Comparison of ENCODE assay signal across 17 cellular contexts in the genomic region with DNA sequence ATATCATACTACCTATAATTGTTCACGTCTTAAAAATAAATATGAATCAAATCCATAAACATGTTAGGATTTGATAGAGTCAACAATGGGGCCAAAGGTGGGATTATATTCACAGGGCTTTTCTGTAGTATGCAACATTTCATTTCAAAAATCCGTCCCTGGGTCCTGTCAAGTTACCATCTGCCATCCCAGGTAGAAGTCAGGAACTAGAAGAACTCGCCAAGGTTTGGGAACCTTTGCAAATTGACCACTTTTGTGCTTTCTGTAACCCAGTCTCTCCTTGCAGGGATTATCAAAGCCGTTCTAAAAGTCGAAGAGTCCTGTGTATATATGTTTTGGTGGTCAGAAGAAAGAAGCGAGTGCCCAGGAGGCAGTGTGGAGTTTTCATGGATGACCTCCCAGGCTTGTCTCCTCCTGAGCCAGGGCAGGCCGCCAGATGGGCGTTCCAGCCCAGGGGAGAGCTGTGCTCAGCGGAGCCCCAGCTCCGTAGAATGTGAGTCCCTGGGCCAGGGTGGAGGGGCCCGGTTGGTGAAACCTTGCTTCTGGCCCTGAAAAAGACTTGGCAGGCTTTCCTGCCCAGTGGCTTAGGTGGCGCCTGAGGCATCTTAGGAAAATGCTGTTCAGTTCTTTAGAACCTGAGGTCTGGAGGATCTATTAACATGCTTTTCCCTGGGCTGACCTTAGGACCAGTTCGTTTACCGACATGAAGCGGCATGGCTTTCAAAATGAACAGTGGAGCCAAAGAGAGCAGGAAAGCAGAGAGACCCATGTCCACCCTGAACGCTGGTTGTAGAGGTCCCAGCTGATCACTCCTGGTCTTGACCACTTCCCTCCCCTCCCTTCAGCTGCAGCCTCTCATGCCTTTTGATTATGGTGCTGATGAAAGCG.
DNase-seq lines count a peak whose midpoint lies in the region; ATAC-seq and TF ChIP-seq lines count a peak whose summit lies in the region.
"Had no signal": no experiment of that assay in that cellular context is flagged by ENCODE, and none has a peak within 500 bp of the region (broad histone marks: within the 10 kb centered on the region; RNA-seq: fewer than 3 reads in every experiment).

No MANE protein-coding gene starts in this region.

- no peak overlapping the region for H3K4ac ChIP-seq in mesenchymal stem cell (ENCODE audit: low read depth in 1 of 2, low read length in 2 of 2)

- no peak overlapping the region for H3K18ac ChIP-seq in mesenchymal stem cell (ENCODE audit: low read depth in 1 of 2, low read length in 2 of 2)

- H3K36me3 ChIP-seq in spleen (no peaks in the 10 kb centered on the region), mesenchymal stem cell (ENCODE audit: control insufficient read depth in 1 of 2, insufficient read depth in 2 of 2, low read depth in 1 of 2, low read length in 2 of 2) (no peaks in the 10 kb centered on the region)

- no peaks in the 10 kb centered on the region for H3K79me1 ChIP-seq in mesenchymal stem cell (replicated peaks; ENCODE audit: low read length, poor library complexity, severe bottlenecking)

- H3K27me3 ChIP-seq in right cardiac atrium (ENCODE audit: control insufficient read depth, insufficient read depth), result no peaks in the 10 kb centered on the region
- H3K27me3 ChIP-seq in spleen (replicated peaks in 1 of 7), result no peaks in the 10 kb centered on the region
- peaks cover 0 to 37% of the 10 kb centered on the region in 2 experiments for H3K27me3 ChIP-seq in mesenchymal stem cell (ENCODE audit: control insufficient read depth in 1 of 2, insufficient read depth in 1 of 2, low read length in 2 of 2)

- 73% methylated on average over 17 of the region's 17 CpGs for WGBS in right cardiac atrium
- WGBS in spleen, 5 donors, result 88 to 95% (median 89%) methylated on average over 16 to 17 of the region's 17 CpGs
- 93% methylated on average over 16 of the region's 17 CpGs for WGBS in mesenchymal stem cell

- H3K9me3 ChIP-seq in right cardiac atrium (ENCODE audit: control insufficient read depth, low read length) (no peaks in the 10 kb centered on the region), spleen (no peaks in the 10 kb centered on the region), mesenchymal stem cell (ENCODE audit: control insufficient read depth, low read length) (no peaks in the 10 kb centered on the region)

- no peak overlapping the region for H3K14ac ChIP-seq in mesenchymal stem cell (ENCODE audit: low read length in 2 of 2)

- H3K4me3 ChIP-seq in right cardiac atrium (ENCODE audit: low read length) (no peak overlapping the region), spleen (no peak overlapping the region), mesenchymal stem cell (ENCODE audit: insufficient read depth in 1 of 2, low read depth in 1 of 2, low read length in 2 of 2) (no peak overlapping the region), foreskin fibroblast (ENCODE audit: low read depth in 1 of 2, low read length in 2 of 2) (no peak overlapping the region)
- H3K4me3 ChIP-seq: lung had no signal

- H4K91ac ChIP-seq in mesenchymal stem cell (ENCODE audit: low read length), result no peak overlapping the region

- no peak overlapping the region for H3K4me2 ChIP-seq in mesenchymal stem cell (ENCODE audit: low read length, poor library complexity, severe bottlenecking)

- no peak overlapping the region for H2BK15ac ChIP-seq in mesenchymal stem cell (ENCODE audit: low read depth, poor library complexity, severe bottlenecking)

- no peak overlapping the region for H2AFZ ChIP-seq in mesenchymal stem cell (ENCODE audit: low read depth, low read length)

- H3K27ac ChIP-seq in right cardiac atrium (ENCODE audit: low read length), result no peak overlapping the region
- H3K27ac ChIP-seq in spleen, result no peak overlapping the region
- no peak overlapping the region for H3K27ac ChIP-seq in mesenchymal stem cell (ENCODE audit: low read length, poor library complexity, severe bottlenecking)
- H3K27ac ChIP-seq: 22Rv1 had no signal

- ATAC-seq in right cardiac atrium, result peak in 1 of 2 donors; percentile 57
- ATAC-seq in HG03457 (IDR thresholded peaks at IDR 0.05; ENCODE audit: unreplicated experiment), result no peak

- H2BK12ac ChIP-seq in mesenchymal stem cell (ENCODE audit: low read length in 2 of 2), result no peak overlapping the region

- intact Hi-C loops in right cardiac atrium (cut with DNase I) (no loop called here), spleen (cut with DNase I; ENCODE audit: low total_unique reads) (no loop called here)

- H3K4me1 ChIP-seq in right cardiac atrium (ENCODE audit: control insufficient read depth, insufficient read depth, low read length), result no peaks in the 10 kb centered on the region
- peaks cover 0 to 28% (median 4%) of the 10 kb centered on the region in 6 donors for H3K4me1 ChIP-seq in spleen
- H3K4me1 ChIP-seq in mesenchymal stem cell (ENCODE audit: control insufficient read depth, insufficient read depth, low read depth, low read length), result peaks cover 15% of the 10 kb centered on the region

- no peak overlapping the region for H3K9ac ChIP-seq in mesenchymal stem cell (ENCODE audit: low read length)

- DNase-seq in DMS 273 (lab: John Stamatoyannopoulos, UW; ENCODE audit: unreplicated experiment) (peak; percentile 69), DMS 273 treated with DMSO at 0.1 percent for 48 hours (lab: John Stamatoyannopoulos, UW) (no peak), astrocyte of the hippocampus (ENCODE audit: low read depth, low spot score) (peak; percentile 55), right cardiac atrium (peak in 2 of 3 donors; percentile 34 to 59), spleen (peak; percentile 50), mesenchymal stem cell (no peak), foreskin fibroblast (no peak)
- DNase-seq: activated CD4-positive, alpha-beta memory T cell treated with anti-CD3 and anti-CD28 coated beads for 36 hours; activated naive CD4-positive, alpha-beta T cell; DMS79 treated with DMSO at 0.1 percent for 48 hours; NCI-H2081 treated with DMSO at 0.1 percent for 48 hours; stimulated activated CD4-positive, alpha-beta T cell treated with anti-CD3 and anti-CD28 coated beads, Interleukin-12 subunit alpha, Interleukin-12 subunit beta, amount 100 ng/mL, for 4 hours; T-helper 9 cell; trophoblast cell had no signal

- H4K8ac ChIP-seq in mesenchymal stem cell (ENCODE audit: low read length), result no peak overlapping the region

- no peak overlapping the region for H2AK5ac ChIP-seq in mesenchymal stem cell (ENCODE audit: low read length, severe bottlenecking)

- TF ChIP-seq CTCF in spleen (IDR thresholded peaks at IDR 0.05 in 8 of 11, conservative IDR thresholded peaks at IDR 0.05 in 3 of 11) (no peak), foreskin fibroblast (IDR thresholded peaks at IDR 0.05; ENCODE audit: low read depth, low read length) (no peak)

- no peak for TF ChIP-seq POLR2A in spleen (IDR thresholded peaks at IDR 0.05)

- no peak overlapping the region for H2BK5ac ChIP-seq in mesenchymal stem cell (ENCODE audit: low read depth, low read length, poor library complexity, severe bottlenecking)

- H2BK120ac ChIP-seq in mesenchymal stem cell (ENCODE audit: low read depth, low read length), result no peak overlapping the region

- H3K23ac ChIP-seq in mesenchymal stem cell (ENCODE audit: low read length in 2 of 2), result no peak overlapping the region

Comparison
In these comparisons a context has a peak if more than half of its experiments do, and no peak if none do; other contexts are left out.
1. DNase-seq: peak in DMS 273 (single experiment), astrocyte of the hippocampus (single experiment), right cardiac atrium (2 of 3) and spleen (single experiment); none in DMS 273 treated with DMSO at 0.1 percent for 48 hours (single experiment), mesenchymal stem cell (single experiment) and foreskin fibroblast (0 of 2).